ENCODE assay signal across 2 cellular contexts in genomic region chr1:32554288-32554687, GRCh38.
TF ChIP-seq lines count a peak whose summit lies in the region.

No MANE protein-coding gene starts in this region.

TF ChIP-seq in HEK293, 187 proteins besides CTCF, POLR2A, EP300 and RAD21 (continued from another document and continues in another):
- TF ChIP-seq GFI1B (tag by site-specific recombination; IDR thresholded peaks at IDR 0.05) (0 out of 2 replicates have a peak, but pooled peaks have one; percentile 31), SP3 (tag by site-specific recombination; IDR thresholded peaks at IDR 0.05) (peak; percentile 19; the same call in 1 of the 2 replicates), ZNF776 (tag by site-specific recombination; IDR thresholded peaks at IDR 0.05; ENCODE audit: borderline replicate concordance) (no peak), ZNF768 (tag by site-specific recombination; IDR thresholded peaks at IDR 0.05) (no peak), ZNF335 (tag by site-specific recombination; conservative IDR thresholded peaks at IDR 0.05) (no peak), SCRT2 (tag by site-specific recombination; IDR thresholded peaks at IDR 0.05) (no peak), ZNF654 (tag by site-specific recombination; IDR thresholded peaks at IDR 0.05; ENCODE audit: low read depth) (peak; percentile 40), ZNF366 (tag by site-specific recombination; conservative IDR thresholded peaks at IDR 0.05) (0 out of 2 replicates have a peak, but pooled peaks have one; percentile 17), ZNF138 (tag by site-specific recombination; IDR thresholded peaks at IDR 0.05; ENCODE audit: borderline replicate concordance) (no peak), ZNF292 (tag by site-specific recombination; IDR thresholded peaks at IDR 0.05; ENCODE audit: borderline replicate concordance, low read depth) (peak; percentile 84; the same call in 1 of the 2 replicates), ZSCAN30 (tag by site-specific recombination; IDR thresholded peaks at IDR 0.05) (no peak), ZNF626 (tag by site-specific recombination; IDR thresholded peaks at IDR 0.05) (no peak)
- TF ChIP-seq, protein P1, sequence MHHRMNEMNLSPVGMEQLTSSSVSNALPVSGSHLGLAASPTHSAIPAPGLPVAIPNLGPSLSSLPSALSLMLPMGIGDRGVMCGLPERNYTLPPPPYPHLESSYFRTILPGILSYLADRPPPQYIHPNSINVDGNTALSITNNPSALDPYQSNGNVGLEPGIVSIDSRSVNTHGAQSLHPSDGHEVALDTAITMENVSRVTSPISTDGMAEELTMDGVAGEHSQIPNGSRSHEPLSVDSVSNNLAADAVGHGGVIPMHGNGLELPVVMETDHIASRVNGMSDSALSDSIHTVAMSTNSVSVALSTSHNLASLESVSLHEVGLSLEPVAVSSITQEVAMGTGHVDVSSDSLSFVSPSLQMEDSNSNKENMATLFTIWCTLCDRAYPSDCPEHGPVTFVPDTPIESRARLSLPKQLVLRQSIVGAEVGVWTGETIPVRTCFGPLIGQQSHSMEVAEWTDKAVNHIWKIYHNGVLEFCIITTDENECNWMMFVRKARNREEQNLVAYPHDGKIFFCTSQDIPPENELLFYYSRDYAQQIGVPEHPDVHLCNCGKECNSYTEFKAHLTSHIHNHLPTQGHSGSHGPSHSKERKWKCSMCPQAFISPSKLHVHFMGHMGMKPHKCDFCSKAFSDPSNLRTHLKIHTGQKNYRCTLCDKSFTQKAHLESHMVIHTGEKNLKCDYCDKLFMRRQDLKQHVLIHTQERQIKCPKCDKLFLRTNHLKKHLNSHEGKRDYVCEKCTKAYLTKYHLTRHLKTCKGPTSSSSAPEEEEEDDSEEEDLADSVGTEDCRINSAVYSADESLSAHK (tag by site-specific recombination; IDR thresholded peaks at IDR 0.05) = no peak
- TF ChIP-seq, protein P2, sequence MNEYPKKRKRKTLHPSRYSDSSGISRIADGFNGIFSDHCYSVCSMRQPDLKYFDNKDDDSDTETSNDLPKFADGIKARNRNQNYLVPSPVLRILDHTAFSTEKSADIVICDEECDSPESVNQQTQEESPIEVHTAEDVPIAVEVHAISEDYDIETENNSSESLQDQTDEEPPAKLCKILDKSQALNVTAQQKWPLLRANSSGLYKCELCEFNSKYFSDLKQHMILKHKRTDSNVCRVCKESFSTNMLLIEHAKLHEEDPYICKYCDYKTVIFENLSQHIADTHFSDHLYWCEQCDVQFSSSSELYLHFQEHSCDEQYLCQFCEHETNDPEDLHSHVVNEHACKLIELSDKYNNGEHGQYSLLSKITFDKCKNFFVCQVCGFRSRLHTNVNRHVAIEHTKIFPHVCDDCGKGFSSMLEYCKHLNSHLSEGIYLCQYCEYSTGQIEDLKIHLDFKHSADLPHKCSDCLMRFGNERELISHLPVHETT (tag by site-specific recombination; IDR thresholded peaks at IDR 0.05) = peak; percentile 73; the same call in 1 of the 2 replicates
- TF ChIP-seq, protein P3, sequence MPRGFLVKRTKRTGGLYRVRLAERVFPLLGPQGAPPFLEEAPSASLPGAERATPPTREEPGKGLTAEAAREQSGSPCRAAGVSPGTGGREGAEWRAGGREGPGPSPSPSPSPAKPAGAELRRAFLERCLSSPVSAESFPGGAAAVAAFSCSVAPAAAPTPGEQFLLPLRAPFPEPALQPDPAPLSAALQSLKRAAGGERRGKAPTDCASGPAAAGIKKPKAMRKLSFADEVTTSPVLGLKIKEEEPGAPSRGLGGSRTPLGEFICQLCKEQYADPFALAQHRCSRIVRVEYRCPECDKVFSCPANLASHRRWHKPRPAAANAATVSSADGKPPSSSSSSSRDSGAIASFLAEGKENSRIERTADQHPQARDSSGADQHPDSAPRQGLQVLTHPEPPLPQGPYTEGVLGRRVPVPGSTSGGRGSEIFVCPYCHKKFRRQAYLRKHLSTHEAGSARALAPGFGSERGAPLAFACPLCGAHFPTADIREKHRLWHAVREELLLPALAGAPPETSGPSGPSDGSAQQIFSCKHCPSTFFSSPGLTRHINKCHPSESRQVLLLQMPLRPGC (tag by site-specific recombination; IDR thresholded peaks at IDR 0.05) = no peak
- TF ChIP-seq, protein P4, sequence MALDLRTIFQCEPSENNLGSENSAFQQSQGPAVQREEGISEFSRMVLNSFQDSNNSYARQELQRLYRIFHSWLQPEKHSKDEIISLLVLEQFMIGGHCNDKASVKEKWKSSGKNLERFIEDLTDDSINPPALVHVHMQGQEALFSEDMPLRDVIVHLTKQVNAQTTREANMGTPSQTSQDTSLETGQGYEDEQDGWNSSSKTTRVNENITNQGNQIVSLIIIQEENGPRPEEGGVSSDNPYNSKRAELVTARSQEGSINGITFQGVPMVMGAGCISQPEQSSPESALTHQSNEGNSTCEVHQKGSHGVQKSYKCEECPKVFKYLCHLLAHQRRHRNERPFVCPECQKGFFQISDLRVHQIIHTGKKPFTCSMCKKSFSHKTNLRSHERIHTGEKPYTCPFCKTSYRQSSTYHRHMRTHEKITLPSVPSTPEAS (tag by site-specific recombination; IDR thresholded peaks at IDR 0.05) = no peak

TF ChIP-seq in WTC11, 78 proteins besides CTCF, POLR2A, EP300 and RAD21 (continued from another document):
- TF ChIP-seq HMGA2 (CRISPR knock-in tag; IDR thresholded peaks at IDR 0.05) (0 out of 2 replicates have a peak, but pooled peaks have one; percentile 16), IRF2 (CRISPR knock-in tag; IDR thresholded peaks at IDR 0.05; ENCODE audit: borderline replicate concordance, low read depth) (no peak)
TF ChIP-seq in WTC11: peak in this region for 1.
